In genomic region chr14:103372552-103373304, GRCh38 we compare ENCODE assay signal across 10 cellular contexts. TPM values are rescaled to one million over a fixed set of nuclear protein-coding genes. Genes with fewer than 3 reads are reported as not detected.
DNase-seq lines count a peak whose midpoint lies in the region; ATAC-seq and TF ChIP-seq lines count a peak whose summit lies in the region.
"Had no signal": no experiment of that assay in that cellular context is flagged by ENCODE, and none has a peak within 500 bp of the region (broad histone marks: within the 10 kb centered on the region; RNA-seq: fewer than 3 reads in every experiment).

No MANE protein-coding gene starts in this region.

- H3K27me3 ChIP-seq in left ventricle myocardium inferior (ENCODE audit: low read depth) (peaks cover 10% of the 10 kb centered on the region), SJSA1 (replicated peaks) (no peaks in the 10 kb centered on the region), thoracic aorta (replicated peaks; ENCODE audit: insufficient read depth) (no peaks in the 10 kb centered on the region)

- H3K4me1 ChIP-seq in left ventricle myocardium inferior (no peaks in the 10 kb centered on the region), SJSA1 (replicated peaks) (peaks cover 8% of the 10 kb centered on the region), thoracic aorta (ENCODE audit: control insufficient read depth in 1 of 2, low read depth in 2 of 2) (no peaks in the 10 kb centered on the region)
- H3K4me1 ChIP-seq: prostate gland had no signal

- DNase-seq in left ventricle myocardium superior = no peak
- no peak for DNase-seq in left ventricle myocardium inferior
- DNase-seq in SJSA1 (ENCODE audit: low read depth in 1 of 2, low spot score in 2 of 2) = peak; percentile 63 to 75
- peak; percentile 84 for DNase-seq in foreskin melanocyte
- peak; percentile 19 for DNase-seq in thoracic aorta (ENCODE audit: low spot score)
- DNase-seq in GM13976 (ENCODE audit: low spot score) = no peak
- no peak for DNase-seq in GM19238 (ENCODE audit: insufficient read length, low spot score)
- no peak for DNase-seq in DMS 273 treated with DMSO at 0.1 percent for 48 hours (lab: John Stamatoyannopoulos, UW)
- DNase-seq: SHP77 treated with DMSO at 0.1 percent for 48 hours had no signal

- H3K27ac ChIP-seq in left ventricle myocardium inferior (replicated peaks) (no peak overlapping the region), SJSA1 (no peak overlapping the region), thoracic aorta (no peak overlapping the region)
- H3K27ac ChIP-seq: prostate gland had no signal

- no peak for TF ChIP-seq CTCF in left ventricle myocardium inferior (IDR thresholded peaks at IDR 0.05; ENCODE audit: borderline replicate concordance)
- no peak for TF ChIP-seq CTCF in thoracic aorta (IDR thresholded peaks at IDR 0.05)
- TF ChIP-seq CTCF in GM13976 (IDR thresholded peaks at IDR 0.05; ENCODE audit: borderline replicate concordance, control extremely low read depth, extremely low read depth, insufficient read depth, missing control alignments) = no peak

- H3K9me3 ChIP-seq in left ventricle myocardium inferior (replicated peaks) (no peaks in the 10 kb centered on the region), SJSA1 (replicated peaks) (no peaks in the 10 kb centered on the region), thoracic aorta (no peaks in the 10 kb centered on the region)
- H3K9me3 ChIP-seq: prostate gland had no signal

- intact Hi-C loops in left ventricle myocardium superior (cut with micrococcal nuclease) = no loop called here
- intact Hi-C loops in left ventricle myocardium inferior (cut with micrococcal nuclease) = no loop called here

- no peak overlapping the region for H3K4me3 ChIP-seq in left ventricle myocardium inferior
- no peak overlapping the region for H3K4me3 ChIP-seq in SJSA1
- H3K4me3 ChIP-seq in thoracic aorta = no peak overlapping the region
- H3K4me3 ChIP-seq: prostate gland had no signal

- in situ Hi-C loops in GM13976 (cut with MboI; ENCODE audit: low sequenced_read_pairs, unreplicated experiment) = no loop called here

- no peaks in the 10 kb centered on the region for H3K36me3 ChIP-seq in left ventricle myocardium inferior
- no peaks in the 10 kb centered on the region for H3K36me3 ChIP-seq in SJSA1
- no peaks in the 10 kb centered on the region for H3K36me3 ChIP-seq in thoracic aorta
- H3K36me3 ChIP-seq: prostate gland had no signal

- ATAC-seq in left ventricle myocardium superior (peak; percentile 25), thoracic aorta (ENCODE audit: insufficient number of reproducible peaks, low FRiP score, low read depth) (peak; percentile 36)

RNA-seq across cellular contexts. Expression of gene MARK3, which starts 12.5 kb away (rescaled TPM):
- 127 TPM for total RNA-seq in left ventricle myocardium superior
- 103 TPM for total RNA-seq in left ventricle myocardium inferior
- 32.3 and 53.2 TPM in 2 replicates for total RNA-seq in SJSA1 (2014; rRNA removed; shearing (Covaris generic))
- total RNA-seq in thoracic aorta = 100 to 1,000 TPM in 1 of 2 donors, 10 to 100 TPM in 1; 77.6 to 133 TPM

RNA-seq across cellular contexts. Expression of gene EIF5, which starts 38.7 kb away (rescaled TPM):
- total RNA-seq in left ventricle myocardium superior = 240 TPM
- total RNA-seq in left ventricle myocardium inferior = 260 TPM
- 127 and 177 TPM in 2 replicates for total RNA-seq in SJSA1 (2014; rRNA removed; shearing (Covaris generic))
- 100 to 1,000 TPM in 1 of 2 donors, 10 to 100 TPM in 1; 89.2 to 373 TPM for total RNA-seq in thoracic aorta

Comparison
In these comparisons a context has a peak if more than half of its experiments do, and no peak if none do; other contexts are left out.
1. DNase-seq: peak in SJSA1 (2 of 2), foreskin melanocyte (single experiment) and thoracic aorta (single experiment); none in left ventricle myocardium superior (single experiment), left ventricle myocardium inferior (single experiment), GM13976 (single experiment), GM19238 (single experiment) and DMS 273 treated with DMSO at 0.1 percent for 48 hours (single experiment).